In the genomic region with DNA sequence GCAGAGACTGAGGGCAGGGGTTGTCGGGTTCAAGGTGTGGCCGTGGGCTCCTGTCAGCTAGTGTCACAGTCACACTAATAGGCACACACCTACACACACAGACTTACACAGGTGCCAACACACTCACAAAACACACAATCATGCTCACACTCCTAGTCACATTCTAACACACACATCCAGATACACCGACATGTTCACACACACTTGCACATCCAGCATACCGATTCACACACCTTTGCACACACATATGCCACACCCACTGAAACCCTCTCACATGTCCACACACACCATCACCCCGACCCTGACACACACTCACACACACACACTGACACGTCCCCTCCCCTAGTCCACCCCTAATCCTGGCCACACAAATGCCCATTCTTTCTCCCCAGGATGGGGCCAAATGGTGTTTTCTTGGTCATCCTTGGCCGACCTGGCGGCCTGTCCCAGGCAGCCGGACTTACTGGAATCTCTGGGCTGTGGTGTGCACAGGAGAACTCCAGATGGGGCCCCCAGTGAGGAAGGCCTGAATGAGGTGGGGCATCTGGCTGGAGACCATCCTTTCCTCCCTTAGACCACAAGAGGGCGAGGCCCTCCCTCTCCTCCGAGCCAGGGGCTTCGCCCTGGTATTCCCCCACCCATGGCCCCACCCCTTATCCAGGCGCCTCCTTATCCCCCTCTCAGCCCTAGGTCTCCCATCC, we compare ENCODE assay signal across 17 cellular contexts. TPM values are rescaled to one million over a fixed set of nuclear protein-coding genes. Genes with fewer than 3 reads are reported as not detected.
DNase-seq lines count a peak whose midpoint lies in the region; ATAC-seq, FAIRE-seq and TF ChIP-seq lines count a peak whose summit lies in the region.
"Had no signal": no experiment of that assay in that cellular context is flagged by ENCODE, and none has a peak within 500 bp of the region (broad histone marks: within the 10 kb centered on the region; RNA-seq: fewer than 3 reads in every experiment).

No MANE protein-coding gene starts in this region.

- no peaks in the 10 kb centered on the region for H3K9me2 ChIP-seq in Karpas-422 (replicated peaks; ENCODE audit: insufficient read depth, low read length)

- H3K36me3 ChIP-seq in HepG2 (replicated peaks in 1 of 2; ENCODE audit: control insufficient read depth in 1 of 2, insufficient read depth in 2 of 2, low read length in 2 of 2) (no peaks in the 10 kb centered on the region), right lobe of liver (no peaks in the 10 kb centered on the region), Karpas-422 (ENCODE audit: insufficient read depth, low read length) (no peaks in the 10 kb centered on the region), WERI-Rb-1 (no peaks in the 10 kb centered on the region), stomach (no peaks in the 10 kb centered on the region)
- H3K36me3 ChIP-seq: HAP-1, Peyer's patch had no signal

- H3K79me2 ChIP-seq in HepG2 (ENCODE audit: insufficient read depth, low read length) (no peaks in the 10 kb centered on the region), Karpas-422 (ENCODE audit: low read length) (no peaks in the 10 kb centered on the region)

- H4K20me1 ChIP-seq in HepG2 (ENCODE audit: insufficient read depth, low read length) (no peaks in the 10 kb centered on the region), Karpas-422 (ENCODE audit: insufficient read depth, low read depth, low read length) (no peaks in the 10 kb centered on the region)

- no peak for FAIRE-seq in HepG2 (lab: Jason Lieb, UNC)

- no peak for TF ChIP-seq CTCF in HepG2 (CRISPR knock-in tag; IDR thresholded peaks at IDR 0.05)
- TF ChIP-seq CTCF in right lobe of liver (IDR thresholded peaks at IDR 0.05), result no peak
- TF ChIP-seq CTCF in WERI-Rb-1 (IDR thresholded peaks at IDR 0.05; ENCODE audit: low read depth, low read length), result no peak
- TF ChIP-seq CTCF in stomach (IDR thresholded peaks at IDR 0.05), result no peak

- TF ChIP-seq EP300 in HepG2 (IDR thresholded peaks at IDR 0.05; ENCODE audit: low read depth in 2 of 2, low read length in 2 of 2) (no peak), HepG2 (CRISPR knock-in tag; IDR thresholded peaks at IDR 0.05; ENCODE audit: borderline replicate concordance) (no peak), stomach (IDR thresholded peaks at IDR 0.05) (no peak)

- H3K9ac ChIP-seq in HepG2 (ENCODE audit: insufficient read depth, low read depth, low read length), result no peak overlapping the region
- H3K9ac ChIP-seq in Karpas-422 (ENCODE audit: low read length), result no peak overlapping the region

- in situ Hi-C loops in HepG2 (cut with HindIII; ENCODE audit: extremely low pct_ligation_motif_present, low pct_unique_long_range_greater_than_20kb), result no loop called here

- intact Hi-C loops in HepG2 (cut with micrococcal nuclease; ENCODE audit: unreplicated experiment) (loop anchor here (5.0 to 10.0 kb wide), 2 partner anchors 112 to 230 kb away; no protein-coding TSS in a partner anchor), right lobe of liver (cut with DNase I) (no loop called here), stomach (cut with DNase I; ENCODE audit: low total_unique reads) (no loop called here)

- TF ChIP-seq RAD21 in HepG2 (CRISPR knock-in tag; IDR thresholded peaks at IDR 0.05), result no peak

- H2AFZ ChIP-seq in HepG2 (ENCODE audit: low read length) (no peak overlapping the region), Karpas-422 (ENCODE audit: low read length) (no peak overlapping the region)

- H3K27ac ChIP-seq in HepG2 (ENCODE audit: extremely low read length, insufficient read depth, low read length) (no peak overlapping the region), right lobe of liver (no peak overlapping the region), Karpas-422 (ENCODE audit: low read length) (no peak overlapping the region), WERI-Rb-1 (no peak overlapping the region), stomach (no peak overlapping the region)
- H3K27ac ChIP-seq: Peyer's patch had no signal

- no peak for DNase-seq in HepG2 (ENCODE audit: low spot score)
- no peak for DNase-seq in right lobe of liver
- DNase-seq in Karpas-422, result peak; percentile 37
- DNase-seq in WERI-Rb-1, result no peak
- DNase-seq in inferior parietal cortex (ENCODE audit: extremely low spot score), result no peak
- no peak for DNase-seq in stomach
- DNase-seq: COR-L47, DMS53, KBM-7, NCI-H1048, NCI-H2081 treated with DMSO at 0.1 percent for 48 hours, NCI-H510A, Peyer's patch had no signal

- H3K4me3 ChIP-seq in HepG2 (replicated peaks in 1 of 3; ENCODE audit: insufficient read depth in 1 of 3, low read depth in 2 of 3, low read length in 3 of 3) (no peak overlapping the region), right lobe of liver (no peak overlapping the region), Karpas-422 (ENCODE audit: low read length) (no peak overlapping the region), WERI-Rb-1 (ENCODE audit: low read depth, low read length) (no peak overlapping the region), stomach (no peak overlapping the region)
- H3K4me3 ChIP-seq: HAP-1, Peyer's patch had no signal

- H3K27me3 ChIP-seq in HepG2 (ENCODE audit: control insufficient read depth in 1 of 2, insufficient read depth in 2 of 2, low read length in 2 of 2), result no peaks in the 10 kb centered on the region
- H3K27me3 ChIP-seq in right lobe of liver, result no peaks in the 10 kb centered on the region
- no peaks in the 10 kb centered on the region for H3K27me3 ChIP-seq in Karpas-422 (ENCODE audit: low read length)
- H3K27me3 ChIP-seq in WERI-Rb-1 (ENCODE audit: insufficient read depth, low read depth, severe bottlenecking), result no peaks in the 10 kb centered on the region
- H3K27me3 ChIP-seq in stomach, result peaks cover 0 to 26% (median 0%) of the 10 kb centered on the region in 3 donors
- H3K27me3 ChIP-seq: Peyer's patch had no signal

- CTCF ChIA-PET in HepG2 (lab: Yijun Ruan, JAX; ENCODE audit: low intra/inter-chr PET ratio, low total read pairs), result interaction anchor here (1.2 to 5.7 kb wide), 3 partner anchors 111 to 119 kb away, joined by 5 to 59 read pairs (median 14); no protein-coding TSS in a partner anchor

- no peak overlapping the region for H3K4me2 ChIP-seq in HepG2 (ENCODE audit: low read depth, low read length)
- H3K4me2 ChIP-seq in Karpas-422 (ENCODE audit: low read depth, low read length, poor library complexity, severe bottlenecking), result no peak overlapping the region

- TF ChIP-seq POLR2A in HepG2 (IDR thresholded peaks at IDR 0.05; ENCODE audit: insufficient read depth in 1 of 2, low read depth in 2 of 2, low read length in 2 of 2), result no peak
- TF ChIP-seq POLR2A in right lobe of liver (IDR thresholded peaks at IDR 0.05), result no peak
- peak in 1 of 4 donors; percentile 11 for TF ChIP-seq POLR2A in stomach (IDR thresholded peaks at IDR 0.05)

- no TSS peak for BruUV-seq in HepG2 (replicated peaks; lab: Mats Ljungman, UMichigan)

- POLR2A ChIA-PET in HepG2 (lab: Yijun Ruan, JAX), result no interaction called here

- ATAC-seq in HepG2, result no peak
- ATAC-seq in right lobe of liver, result no peak
- peak; percentile 35 for ATAC-seq in esophagus mucosa
- ATAC-seq in GM19395 (IDR thresholded peaks at IDR 0.05; ENCODE audit: unreplicated experiment), result no peak
- ATAC-seq: Right ventricle myocardium inferior had no signal

- no peaks in the 10 kb centered on the region for H3K4me1 ChIP-seq in HepG2 (ENCODE audit: insufficient read depth, low read length)
- no peaks in the 10 kb centered on the region for H3K4me1 ChIP-seq in right lobe of liver
- peaks cover 7% of the 10 kb centered on the region for H3K4me1 ChIP-seq in Karpas-422 (ENCODE audit: low read length)
- H3K4me1 ChIP-seq in stomach, result peaks cover 0 to 11% (median 7%) of the 10 kb centered on the region in 4 donors
- H3K4me1 ChIP-seq: HAP-1 had no signal

- 53% methylated on average over 13 of the region's 13 CpGs for WGBS in HepG2 (ENCODE audit: low lambda C conversion rate)
- 52% methylated on average over 13 of the region's 13 CpGs for WGBS in right lobe of liver (ENCODE audit: insufficient coverage, low coverage, low lambda C conversion rate, missing lambda C conversion rate)
- 56 to 64% (median 64%) methylated on average over 13 of the region's 13 CpGs for WGBS in stomach, 5 donors

- H3K9me3 ChIP-seq in HepG2 (ENCODE audit: low read length) (peaks cover 6% of the 10 kb centered on the region), right lobe of liver (no peaks in the 10 kb centered on the region), Karpas-422 (ENCODE audit: low read length) (peaks cover 6% of the 10 kb centered on the region; the same call in 1 of the 2 replicates), WERI-Rb-1 (ENCODE audit: severe bottlenecking) (peaks cover 8% of the 10 kb centered on the region), stomach (peaks cover 0 to 11% (median 9%) of the 10 kb centered on the region in 4 donors)
- H3K9me3 ChIP-seq: HAP-1, Peyer's patch had no signal

RNA-seq across cellular contexts. Expression of gene PNMA8B, which starts 19.1 kb away (rescaled TPM):
- total RNA-seq in HepG2 (2016; rRNA removed; fragmentation: Illumina TruSeq; extraction: Trizol) (not detected in 2 replicates), right lobe of liver (under 1 TPM; 0.20 to 0.55 (median 0.33) TPM), esophagus mucosa (0.08 TPM), stomach (1 to 10 TPM in 2 of 5 donors, under 1 TPM in 2, not detected in 1; under 0.01 to 4.1 (median 0.72) TPM)
- total RNA-seq in HepG2 (2016; cell fraction: cytosol; rRNA removed; fragmentation: Illumina TruSeq; extraction: Trizol; ENCODE audit: low read depth), result not detected in 2 replicates
- not detected in 2 replicates for total RNA-seq in HepG2 (2016; cell fraction: insoluble cytoplasmic fraction; rRNA removed; fragmentation: Illumina TruSeq; extraction: Trizol)
- total RNA-seq in HepG2 (2016; cell fraction: membrane; rRNA removed; fragmentation: Illumina TruSeq; extraction: Trizol), result not detected in 2 replicates
- total RNA-seq in HepG2 (2016; cell fraction: nucleus; rRNA removed; fragmentation: Illumina TruSeq; extraction: Trizol), result not detected in 2 replicates
- polyA plus RNA-seq in HepG2 (2011; rRNA removed) (not detected in 2 replicates), stomach (1 to 10 TPM in 1 of 3 donors, under 1 TPM in 2; 0.40 to 1.1 (median 0.76) TPM)
- not detected in 2 replicates for polyA plus RNA-seq in HepG2 (2011; cell fraction: cytosol; rRNA removed)
- 0.02 TPM in 1 of 2 replicates, not detected in the other for polyA plus RNA-seq in HepG2 (2011; cell fraction: nucleus; rRNA removed)
- not detected in 2 replicates for polyA plus RNA-seq in HepG2 (2012)
- not detected in 2 replicates for polyA plus RNA-seq in HepG2 (2016; cell fraction: cytosol; fragmentation: Illumina TruSeq; extraction: Trizol; ENCODE audit: low read depth)
- polyA plus RNA-seq in HepG2 (2016; cell fraction: insoluble cytoplasmic fraction; fragmentation: Illumina TruSeq; extraction: Trizol; ENCODE audit: low read depth), result not detected in 2 replicates
- not detected in 2 replicates for polyA plus RNA-seq in HepG2 (2016; cell fraction: membrane; fragmentation: Illumina TruSeq; extraction: Trizol; ENCODE audit: low read depth)
- polyA plus RNA-seq in HepG2 (2016; cell fraction: nucleus; fragmentation: Illumina TruSeq; extraction: Trizol; ENCODE audit: insufficient read depth, low read depth), result not detected in 2 replicates
- 0.07 TPM in 1 of 2 replicates, not detected in the other for polyA minus RNA-seq in HepG2 (2011; rRNA and poly(A)+ RNA removed; ENCODE audit: low replicate concordance)
- polyA minus RNA-seq in HepG2 (2011; cell fraction: cytosol; rRNA and poly(A)+ RNA removed), result not detected in 2 replicates
- not detected in 2 replicates for polyA minus RNA-seq in HepG2 (2011; cell fraction: nucleus; rRNA and poly(A)+ RNA removed)
- not detected in 2 replicates for total RNA-seq in Karpas-422 (2014; rRNA removed; shearing (Covaris generic); ENCODE audit: low replicate concordance)

RNA-seq across cellular contexts. Expression of gene PNMA8A, which starts 43.4 kb away (rescaled TPM):
- 0.44 and 0.51 TPM in 2 replicates for total RNA-seq in HepG2 (2016; rRNA removed; fragmentation: Illumina TruSeq; extraction: Trizol)
- total RNA-seq in HepG2 (2016; cell fraction: cytosol; rRNA removed; fragmentation: Illumina TruSeq; extraction: Trizol; ENCODE audit: low read depth), result 0.10 TPM in 1 of 2 replicates, not detected in the other
- total RNA-seq in HepG2 (2016; cell fraction: insoluble cytoplasmic fraction; rRNA removed; fragmentation: Illumina TruSeq; extraction: Trizol), result 0.41 and 0.56 TPM in 2 replicates
- 0.28 and 0.52 TPM in 2 replicates for total RNA-seq in HepG2 (2016; cell fraction: membrane; rRNA removed; fragmentation: Illumina TruSeq; extraction: Trizol)
- 0.13 and 0.31 TPM in 2 replicates for total RNA-seq in HepG2 (2016; cell fraction: nucleus; rRNA removed; fragmentation: Illumina TruSeq; extraction: Trizol)
- polyA plus RNA-seq in HepG2 (2011; rRNA removed), result 0.13 TPM in 2 replicates
- 0.11 and 0.21 TPM in 2 replicates for polyA plus RNA-seq in HepG2 (2011; cell fraction: cytosol; rRNA removed)
- 0.09 TPM in 1 of 2 replicates, not detected in the other for polyA plus RNA-seq in HepG2 (2011; cell fraction: nucleus; rRNA removed)
- polyA plus RNA-seq in HepG2 (2012), result 0.15 and 0.33 TPM in 2 replicates
- 0.05 and 0.07 TPM in 2 replicates for polyA plus RNA-seq in HepG2 (2016; cell fraction: cytosol; fragmentation: Illumina TruSeq; extraction: Trizol; ENCODE audit: low read depth)
- polyA plus RNA-seq in HepG2 (2016; cell fraction: insoluble cytoplasmic fraction; fragmentation: Illumina TruSeq; extraction: Trizol; ENCODE audit: low read depth), result 0.50 and 0.56 TPM in 2 replicates
- polyA plus RNA-seq in HepG2 (2016; cell fraction: membrane; fragmentation: Illumina TruSeq; extraction: Trizol; ENCODE audit: low read depth), result 0.05 and 0.08 TPM in 2 replicates
- polyA plus RNA-seq in HepG2 (2016; cell fraction: nucleus; fragmentation: Illumina TruSeq; extraction: Trizol; ENCODE audit: insufficient read depth, low read depth), result 0.18 and 0.40 TPM in 2 replicates
- 0.46 TPM in 1 of 2 replicates, not detected in the other for polyA minus RNA-seq in HepG2 (2011; rRNA and poly(A)+ RNA removed; ENCODE audit: low replicate concordance)
- 0.18 TPM in 1 of 2 replicates, not detected in the other for polyA minus RNA-seq in HepG2 (2011; cell fraction: cytosol; rRNA and poly(A)+ RNA removed)
- polyA minus RNA-seq in HepG2 (2011; cell fraction: nucleus; rRNA and poly(A)+ RNA removed), result not detected in 2 replicates
- total RNA-seq in right lobe of liver, result under 1 TPM in 4 of 6 experiments, not detected in 2; 0.06 to 0.26 (median 0.23) TPM
- not detected in 2 replicates for total RNA-seq in Karpas-422 (2014; rRNA removed; shearing (Covaris generic); ENCODE audit: low replicate concordance)
- 0.12 TPM for total RNA-seq in esophagus mucosa
- total RNA-seq in stomach, result 1 to 10 TPM in 2 of 5 donors, under 1 TPM in 1, not detected in 2; 0.43 to 4.8 (median 3.1) TPM
- polyA plus RNA-seq in stomach, result 1 to 10 TPM; 1.1 to 1.5 (median 1.3) TPM
